In genomic region chr22:22022255-22022840, GRCh38 we compare ENCODE assay signal across 17 cellular contexts. TPM values are rescaled to one million over a fixed set of nuclear protein-coding genes. Genes with fewer than 3 reads are reported as not detected.
DNase-seq lines count a peak whose midpoint lies in the region; ATAC-seq, FAIRE-seq and TF ChIP-seq lines count a peak whose summit lies in the region.
"Had no signal": no experiment of that assay in that cellular context is flagged by ENCODE, and none has a peak within 500 bp of the region (broad histone marks: within the 10 kb centered on the region; RNA-seq: fewer than 3 reads in every experiment).

No MANE protein-coding gene starts in this region.

- peaks cover 21% of the 10 kb centered on the region for H3F3A ChIP-seq in DOHH2 (ENCODE audit: control insufficient read depth, insufficient read depth)

- no peak for FAIRE-seq in K562 (lab: Jason Lieb, UNC)

- H3K9me3 ChIP-seq in DOHH2 (ENCODE audit: control insufficient read depth, insufficient read depth, low read length) (no peaks in the 10 kb centered on the region), Karpas-422 (ENCODE audit: low read length) (no peaks in the 10 kb centered on the region), K562 (replicated peaks; ENCODE audit: control insufficient read depth, insufficient read depth, low read depth, low read length) (no peaks in the 10 kb centered on the region)
- H3K9me3 ChIP-seq: BE2C had no signal

- ATAC-seq in K562, result peak; percentile 35
- ATAC-seq in stimulated activated memory B cell treated with anti-CD40 and anti-IgM and Interleukin-4, amounts not matched to agents 10 μg/mL and 1 μg/mL and 100 μg/mL, for 72 hours, result no peak

- TF ChIP-seq CTCF in DOHH2 (IDR thresholded peaks at IDR 0.05; ENCODE audit: low read depth, low read length, poor library complexity, severe bottlenecking) (no peak), K562 (IDR thresholded peaks at IDR 0.05 in 2 of 3, conservative IDR thresholded peaks at IDR 0.05 in 1 of 3; ENCODE audit: insufficient read depth in 2 of 3, low read depth in 1 of 3, low read length in 3 of 3) (no peak)

- H3K27ac Mint-ChIP-seq in stimulated activated memory B cell treated with anti-CD40 and anti-IgM and Interleukin-4, amounts not matched to agents 10 μg/mL and 1 μg/mL and 100 μg/mL, for 72 hours, result peak overlapping the region; percentile 97

- H3K9me2 ChIP-seq in DOHH2 (replicated peaks; ENCODE audit: control insufficient read depth, low read length) (no peaks in the 10 kb centered on the region), Karpas-422 (replicated peaks; ENCODE audit: insufficient read depth, low read length) (no peaks in the 10 kb centered on the region)

- WGBS in K562 (ENCODE audit: insufficient coverage, low coverage, missing lambda C conversion rate), result 11% methylated on average over 5 of the region's 5 CpGs

- H3K4me3 Mint-ChIP-seq in stimulated activated memory B cell treated with anti-CD40 and anti-IgM and Interleukin-4, amounts not matched to agents 10 μg/mL and 1 μg/mL and 100 μg/mL, for 72 hours, result no peak overlapping the region
- H3K4me3 Mint-ChIP-seq: CD8-positive, alpha-beta memory T cell had no signal

- H3K27ac ChIP-seq in DOHH2 (ENCODE audit: low read depth, low read length) (peak overlapping the region; percentile 97), Karpas-422 (ENCODE audit: low read length) (peak overlapping the region; percentile 97), K562 (ENCODE audit: extremely low read depth, low read depth, low read length) (no peak overlapping the region), substantia nigra (ENCODE audit: low read depth, low read length, poor library complexity, severe bottlenecking) (no peak overlapping the region)
- H3K27ac ChIP-seq: SK-N-MC had no signal

- peaks cover 31% of the 10 kb centered on the region for H3K4me1 Mint-ChIP-seq in stimulated activated memory B cell treated with anti-CD40 and anti-IgM and Interleukin-4, amounts not matched to agents 10 μg/mL and 1 μg/mL and 100 μg/mL, for 72 hours
- H3K4me1 Mint-ChIP-seq: CD8-positive, alpha-beta memory T cell had no signal

- H3K27me3 Mint-ChIP-seq in stimulated activated memory B cell treated with anti-CD40 and anti-IgM and Interleukin-4, amounts not matched to agents 10 μg/mL and 1 μg/mL and 100 μg/mL, for 72 hours, result no peaks in the 10 kb centered on the region

- CTCF ChIA-PET in K562 (lab: Yijun Ruan, JAX; ENCODE audit: low intra/inter-chr PET ratio), result interaction anchor here (1.2 kb wide), 1 partner anchor 38 kb away, joined by 3 read pairs; no protein-coding TSS in a partner anchor

- peaks cover 59% of the 10 kb centered on the region for H3K36me3 ChIP-seq in DOHH2 (ENCODE audit: control insufficient read depth, low read length)
- peaks cover 6% of the 10 kb centered on the region; the same call in 1 of the 2 replicates for H3K36me3 ChIP-seq in Karpas-422 (ENCODE audit: insufficient read depth, low read length)
- H3K36me3 ChIP-seq in K562 (ENCODE audit: control insufficient read depth, insufficient read depth, low read length), result no peaks in the 10 kb centered on the region
- H3K36me3 ChIP-seq: BE2C had no signal

- H3K79me2 ChIP-seq in DOHH2 (ENCODE audit: control insufficient read depth, low read length) (peaks cover 26% of the 10 kb centered on the region), Karpas-422 (ENCODE audit: low read length) (no peaks in the 10 kb centered on the region), K562 (ENCODE audit: control insufficient read depth, insufficient read depth, low read length) (no peaks in the 10 kb centered on the region)

- in situ Hi-C loops in K562 (cut with MboI), result no loop called here

- H2AFZ ChIP-seq in Karpas-422 (ENCODE audit: low read length), result no peak overlapping the region
- 0 out of 2 replicates have a peak overlapping the region, but pooled peaks have one; percentile 7 for H2AFZ ChIP-seq in K562 (ENCODE audit: low read depth, low read length)

- H3K4me2 ChIP-seq in DOHH2 (ENCODE audit: low read length) (peak overlapping the region; percentile 98), Karpas-422 (ENCODE audit: low read depth, low read length, poor library complexity, severe bottlenecking) (no peak overlapping the region), K562 (ENCODE audit: insufficient read depth, low read length) (no peak overlapping the region)

- TF ChIP-seq POLR2A in K562 (conservative IDR thresholded peaks at IDR 0.05), result no peak

- TF ChIP-seq RAD21 in K562 (CRISPR knock-in tag; conservative IDR thresholded peaks at IDR 0.05 in 1 of 2, IDR thresholded peaks at IDR 0.05 in 1 of 2), result no peak

- H4K20me1 ChIP-seq in DOHH2 (ENCODE audit: control insufficient read depth, insufficient read depth, low read depth, low read length), result no peaks in the 10 kb centered on the region
- H4K20me1 ChIP-seq in Karpas-422 (ENCODE audit: insufficient read depth, low read depth, low read length), result no peaks in the 10 kb centered on the region
- H4K20me1 ChIP-seq in K562 (replicated peaks; ENCODE audit: control insufficient read depth, insufficient read depth, low read length), result no peaks in the 10 kb centered on the region

- H3K9me1 ChIP-seq in K562 (ENCODE audit: control insufficient read depth, insufficient read depth, low read length), result no peaks in the 10 kb centered on the region

- no peaks in the 10 kb centered on the region for H3K9me3 Mint-ChIP-seq in stimulated activated memory B cell treated with anti-CD40 and anti-IgM and Interleukin-4, amounts not matched to agents 10 μg/mL and 1 μg/mL and 100 μg/mL, for 72 hours
- H3K9me3 Mint-ChIP-seq: CD8-positive, alpha-beta memory T cell had no signal

- no peak for TF ChIP-seq EP300 in K562 (IDR thresholded peaks at IDR 0.05; ENCODE audit: low read length)

- POLR2A ChIA-PET in K562 (lab: Yijun Ruan, JAX), result interaction anchor here (0.5 to 8.1 kb wide), 10 partner anchors 11 to 207 kb away, joined by 3 to 123 read pairs (median 6); partner anchors contain the start of gene TOP3B

- H3K9ac ChIP-seq in Karpas-422 (ENCODE audit: low read length), result 0 out of 2 replicates have a peak overlapping the region, but pooled peaks have one; percentile 11
- H3K9ac ChIP-seq in K562 (ENCODE audit: insufficient read depth in 1 of 2, low read depth in 2 of 2, low read length in 2 of 2), result peak overlapping the region in 1 of 2 experiments; percentile 14; a peak in 2 of 4 replicates

- peaks cover 47% of the 10 kb centered on the region for H3K36me3 Mint-ChIP-seq in stimulated activated memory B cell treated with anti-CD40 and anti-IgM and Interleukin-4, amounts not matched to agents 10 μg/mL and 1 μg/mL and 100 μg/mL, for 72 hours
- H3K36me3 Mint-ChIP-seq: CD8-positive, alpha-beta memory T cell had no signal

- H3K4me1 ChIP-seq in DOHH2 (ENCODE audit: control insufficient read depth, low read length), result peaks cover 61% of the 10 kb centered on the region
- peaks cover 50% of the 10 kb centered on the region for H3K4me1 ChIP-seq in Karpas-422 (ENCODE audit: low read length)
- H3K4me1 ChIP-seq in K562 (replicated peaks in 1 of 2; ENCODE audit: control insufficient read depth in 2 of 2, insufficient read depth in 2 of 2, low read length in 2 of 2), result peaks cover 18 to 28% of the 10 kb centered on the region in 2 experiments; a peak in 4 of 5 replicates
- H3K4me1 ChIP-seq: BE2C had no signal

- intact Hi-C loops in K562 (cut with micrococcal nuclease), result loop anchor here (10.0 kb wide), 1 partner anchor 62 kb away; no protein-coding TSS in a partner anchor

- no TSS peak for BruUV-seq in K562 (replicated peaks; lab: Mats Ljungman, UMichigan)

- peak overlapping the region; percentile 54 for H3K4me3 ChIP-seq in DOHH2 (ENCODE audit: low read length)
- no peak overlapping the region for H3K4me3 ChIP-seq in Karpas-422 (ENCODE audit: low read length)
- H3K4me3 ChIP-seq in K562, result no peak overlapping the region
- H3K4me3 ChIP-seq: SK-N-MC had no signal

- DNase-seq in Karpas-422, result no peak
- DNase-seq in K562 (ENCODE audit: extremely low read depth in 1 of 4, low spot score in 3 of 4), result peak in 3 of 4 experiments; percentile 54 to 61 (median 57)
- no peak for DNase-seq in SHP77 treated with DMSO at 0.1 percent for 48 hours (lab: John Stamatoyannopoulos, UW)
- DNase-seq in activated CD4-positive, alpha-beta T cell treated with anti-CD3 and anti-CD28 coated beads for 1 hour, result no peak
- no peak for DNase-seq in substantia nigra (lab: John Stamatoyannopoulos, UW)
- DNase-seq: BE2C; CD8-positive, alpha-beta memory T cell; HCEC 1CT; NCI-H1105 treated with DMSO at 0.1 percent for 48 hours; NCI-H187; NCI-H2171 treated with DMSO at 0.1 percent for 48 hours; NCI-H774; OCI-M1; T-helper 1 cell had no signal

- H3K27me3 ChIP-seq in DOHH2 (ENCODE audit: control insufficient read depth, low read length), result no peaks in the 10 kb centered on the region
- no peaks in the 10 kb centered on the region for H3K27me3 ChIP-seq in Karpas-422 (ENCODE audit: low read length)
- H3K27me3 ChIP-seq in K562 (ENCODE audit: control insufficient read depth in 2 of 2, insufficient read depth in 2 of 2, low read length in 2 of 2), result peaks cover 22 to 37% of the 10 kb centered on the region in 2 experiments
- H3K27me3 ChIP-seq: BE2C had no signal

RNA-seq across cellular contexts. Expression of gene TOP3B, which starts 39.8 kb away (rescaled TPM):
- total RNA-seq in Karpas-422 (2014; rRNA removed; shearing (Covaris generic); ENCODE audit: low replicate concordance), result 38.1 and 72.9 TPM in 2 replicates
- total RNA-seq in K562 (2011; cell fraction: chromatin; rRNA removed; ENCODE audit: low replicate concordance), result 654 and 1,271 TPM in 2 replicates
- 667 and 676 TPM in 2 replicates for total RNA-seq in K562 (2011; cell fraction: nucleolus; rRNA removed)
- 562 and 595 TPM in 2 replicates for total RNA-seq in K562 (2011; cell fraction: nucleoplasm; rRNA removed)
- 168 and 209 TPM in 2 replicates for total RNA-seq in K562 (2014; rRNA removed)
- total RNA-seq in K562 (2014; rRNA removed; fragmentation: Illumina TruSeq; extraction: Trizol), result 70.7 and 93.0 TPM in 2 replicates
- 132 and 135 TPM in 2 replicates for total RNA-seq in K562 (2015; rRNA removed; fragmentation: Illumina TruSeq; extraction: Trizol)
- 182 and 188 TPM in 2 replicates for total RNA-seq in K562 (2021)
- polyA plus RNA-seq in K562 (2011; rRNA removed), result 77.5 and 115 TPM in 2 replicates
- polyA plus RNA-seq in K562 (2011; cell fraction: cytosol; rRNA removed), result 70.1 and 77.8 TPM in 2 replicates
- polyA plus RNA-seq in K562 (2011; cell fraction: nucleus; rRNA removed), result 984 and 1,286 TPM in 2 replicates
- 96.9 and 122 TPM in 2 replicates for polyA plus RNA-seq in K562 (2012)
- polyA plus RNA-seq in K562 (2014; fragmentation: Illumina TruSeq; extraction: Trizol), result 112 and 123 TPM in 2 replicates
- 10 to 100 TPM in 1 of 2 experiments, 1 to 10 TPM in 1; 3.0 to 11.5 TPM for polyA plus RNA-seq in K562 (2014; fragmentation: Nextera tagmentation; extraction: Ambion mirVana)
- 153 and 161 TPM in 2 replicates for polyA plus RNA-seq in K562 (2014; rRNA removed)
- 98.9 and 108 TPM in 2 replicates for polyA minus RNA-seq in K562 (2011; rRNA and poly(A)+ RNA removed)
- polyA minus RNA-seq in K562 (2011; cell fraction: cytosol; rRNA and poly(A)+ RNA removed), result 76.3 and 79.3 TPM in 2 replicates
- polyA minus RNA-seq in K562 (2011; cell fraction: nucleus; rRNA and poly(A)+ RNA removed), result 248 and 295 TPM in 2 replicates

Comparison
In these comparisons a context has a peak if more than half of its experiments do, and no peak if none do; other contexts are left out.
1. H3K27ac ChIP-seq: peak in DOHH2 (single experiment) and Karpas-422 (single experiment); none in K562 (single experiment) and substantia nigra (single experiment).
2. DNase-seq: peak in K562 (3 of 4); none in Karpas-422 (single experiment), SHP77 treated with DMSO at 0.1 percent for 48 hours (single experiment), activated CD4-positive, alpha-beta T cell treated with anti-CD3 and anti-CD28 coated beads for 1 hour (single experiment) and substantia nigra (0 of 49).